1 cellular context compared by ENCODE assay signal in the genomic region with DNA sequence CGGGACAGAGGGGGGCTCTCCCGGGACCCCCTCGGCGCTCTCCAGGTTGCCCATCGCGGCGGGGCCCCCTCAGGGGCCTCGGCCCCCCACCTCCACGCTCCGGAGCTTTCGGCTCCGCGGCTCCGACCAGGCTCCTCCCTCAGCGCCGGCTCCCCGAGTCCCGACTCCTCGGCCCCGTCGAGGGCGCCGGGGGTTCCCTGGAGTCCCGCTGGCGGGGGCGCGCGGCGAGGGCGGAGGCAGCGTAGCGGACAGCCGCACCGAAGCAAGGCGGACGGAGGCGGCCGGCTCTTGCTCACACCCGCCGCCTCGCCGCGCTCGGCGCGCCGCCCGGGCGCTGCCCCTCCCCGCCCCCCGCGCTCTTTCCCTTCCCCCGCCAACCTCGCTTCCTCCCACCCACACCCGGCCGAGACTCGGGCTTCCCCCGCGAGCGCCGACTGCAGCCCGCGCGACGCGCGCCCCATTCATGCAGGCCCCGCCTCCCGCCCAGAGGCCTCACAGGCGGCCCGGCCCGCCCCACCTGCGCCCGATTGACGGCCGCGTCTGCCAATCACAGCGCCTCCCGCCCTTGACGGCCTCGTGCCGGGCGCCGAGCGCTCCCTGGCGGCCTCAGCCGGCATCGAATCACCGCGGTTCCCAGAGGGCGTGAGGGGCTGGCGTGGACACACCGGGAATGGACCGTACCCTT.
TF ChIP-seq lines count a peak whose summit lies in the region.

A gene with protein sequence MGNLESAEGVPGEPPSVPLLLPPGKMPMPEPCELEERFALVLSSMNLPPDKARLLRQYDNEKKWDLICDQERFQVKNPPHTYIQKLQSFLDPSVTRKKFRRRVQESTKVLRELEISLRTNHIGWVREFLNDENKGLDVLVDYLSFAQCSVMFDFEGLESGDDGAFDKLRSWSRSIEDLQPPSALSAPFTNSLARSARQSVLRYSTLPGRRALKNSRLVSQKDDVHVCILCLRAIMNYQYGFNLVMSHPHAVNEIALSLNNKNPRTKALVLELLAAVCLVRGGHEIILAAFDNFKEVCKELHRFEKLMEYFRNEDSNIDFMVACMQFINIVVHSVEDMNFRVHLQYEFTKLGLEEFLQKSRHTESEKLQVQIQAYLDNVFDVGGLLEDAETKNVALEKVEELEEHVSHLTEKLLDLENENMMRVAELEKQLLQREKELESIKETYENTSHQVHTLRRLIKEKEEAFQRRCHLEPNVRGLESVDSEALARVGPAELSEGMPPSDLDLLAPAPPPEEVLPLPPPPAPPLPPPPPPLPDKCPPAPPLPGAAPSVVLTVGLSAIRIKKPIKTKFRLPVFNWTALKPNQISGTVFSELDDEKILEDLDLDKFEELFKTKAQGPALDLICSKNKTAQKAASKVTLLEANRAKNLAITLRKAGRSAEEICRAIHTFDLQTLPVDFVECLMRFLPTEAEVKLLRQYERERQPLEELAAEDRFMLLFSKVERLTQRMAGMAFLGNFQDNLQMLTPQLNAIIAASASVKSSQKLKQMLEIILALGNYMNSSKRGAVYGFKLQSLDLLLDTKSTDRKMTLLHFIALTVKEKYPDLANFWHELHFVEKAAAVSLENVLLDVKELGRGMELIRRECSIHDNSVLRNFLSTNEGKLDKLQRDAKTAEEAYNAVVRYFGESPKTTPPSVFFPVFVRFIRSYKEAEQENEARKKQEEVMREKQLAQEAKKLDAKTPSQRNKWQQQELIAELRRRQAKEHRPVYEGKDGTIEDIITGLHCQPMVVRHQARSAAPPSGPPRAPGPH (minus strand): TSS at position 279 of the 685 bp plus-strand sequence. CDS start 225 bp downstream, at position 54.

TF ChIP-seq in A549, 52 proteins besides CTCF, POLR2A, EP300 and RAD21 (continued from another document):
- TF ChIP-seq, protein P1, sequence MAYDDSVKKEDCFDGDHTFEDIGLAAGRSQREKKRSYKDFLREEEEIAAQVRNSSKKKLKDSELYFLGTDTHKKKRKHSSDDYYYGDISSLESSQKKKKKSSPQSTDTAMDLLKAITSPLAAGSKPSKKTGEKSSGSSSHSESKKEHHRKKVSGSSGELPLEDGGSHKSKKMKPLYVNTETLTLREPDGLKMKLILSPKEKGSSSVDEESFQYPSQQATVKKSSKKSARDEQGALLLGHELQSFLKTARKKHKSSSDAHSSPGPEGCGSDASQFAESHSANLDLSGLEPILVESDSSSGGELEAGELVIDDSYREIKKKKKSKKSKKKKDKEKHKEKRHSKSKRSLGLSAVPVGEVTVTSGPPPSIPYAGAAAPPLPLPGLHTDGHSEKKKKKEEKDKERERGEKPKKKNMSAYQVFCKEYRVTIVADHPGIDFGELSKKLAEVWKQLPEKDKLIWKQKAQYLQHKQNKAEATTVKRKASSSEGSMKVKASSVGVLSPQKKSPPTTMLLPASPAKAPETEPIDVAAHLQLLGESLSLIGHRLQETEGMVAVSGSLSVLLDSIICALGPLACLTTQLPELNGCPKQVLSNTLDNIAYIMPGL (CRISPR knock-in tag; IDR thresholded peaks at IDR 0.05; ENCODE audit: borderline replicate concordance), result no peak
- TF ChIP-seq GATA3 (IDR thresholded peaks at IDR 0.05; ENCODE audit: borderline replicate concordance), result 0 out of 2 replicates have a peak, but pooled peaks have one; percentile 24
- no peak for TF ChIP-seq ZNF302 (CRISPR knock-in tag; IDR thresholded peaks at IDR 0.05)
- TF ChIP-seq TP53 (CRISPR knock-in tag; IDR thresholded peaks at IDR 0.05), result 0 out of 2 replicates have a peak, but pooled peaks have one; percentile 32
- TF ChIP-seq HOXB5 (CRISPR knock-in tag; IDR thresholded peaks at IDR 0.05), result peak; percentile 40; the same call in 1 of the 2 replicates
